ENCODE assay signal across 8 cellular contexts in the genomic region with DNA sequence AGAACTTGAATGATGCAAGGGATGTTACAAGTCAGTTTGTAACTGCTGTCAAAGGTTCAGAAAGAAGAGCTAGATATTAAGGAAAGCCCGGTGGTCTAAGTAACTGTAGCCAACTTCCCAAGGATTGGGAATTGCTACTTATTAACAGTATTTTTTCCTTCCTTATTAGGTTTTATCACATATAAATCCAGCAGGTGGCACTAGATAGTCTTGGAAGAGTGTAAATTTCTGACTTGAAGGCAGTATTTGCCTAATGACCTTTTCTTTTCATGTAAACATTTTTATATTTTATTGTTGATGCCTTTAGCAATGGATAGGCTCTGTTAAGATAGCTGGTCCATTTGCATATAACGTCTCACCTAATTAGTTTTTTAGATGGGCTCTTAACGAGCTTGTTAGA. TPM values are rescaled to one million over a fixed set of nuclear protein-coding genes. Genes with fewer than 3 reads are reported as not detected.
A peak's percentile ranks its signal among the peaks of the same experiment; 100 is the strongest.
DNase-seq lines count a peak whose midpoint lies in the region; ATAC-seq, FAIRE-seq and TF ChIP-seq lines count a peak whose summit lies in the region.

No MANE protein-coding gene starts in this region.

- peaks cover 0 to 14% (median 0%) of the 10 kb centered on the region in 3 donors for H3K4me1 ChIP-seq in gastroesophageal sphincter

- H3K36me3 ChIP-seq in gastroesophageal sphincter: no peaks in the 10 kb centered on the region

- no peak overlapping the region for H3K4me3 ChIP-seq in gastroesophageal sphincter

- peak; percentile 82 for TF ChIP-seq CTCF in 22Rv1 (IDR thresholded peaks at IDR 0.05)
- 0 out of 2 replicates have a peak, but pooled peaks have one; percentile 19 for TF ChIP-seq CTCF in GM12874 (IDR thresholded peaks at IDR 0.05; ENCODE audit: insufficient read depth, low read depth, low read length)
- peak; percentile 27 to 51 (median 40) for TF ChIP-seq CTCF in gastroesophageal sphincter (IDR thresholded peaks at IDR 0.05)

- DNase-seq in OCI-M1 (lab: John Stamatoyannopoulos, UW) (peak; percentile 10), urothelium cell line (ENCODE audit: low spot score) (peak; percentile 31), activated T-cell treated with anti-CD3 and anti-CD28 coated beads for 4 hours (no peak)
- no peak for DNase-seq in activated effector memory CD4-positive, alpha-beta T cell treated with anti-CD3 and anti-CD28 coated beads, Interleukin-2, amount 50 U/mL, for 16 hours

- H3K27me3 ChIP-seq in gastroesophageal sphincter: no peaks in the 10 kb centered on the region

- no peak for FAIRE-seq in urothelium cell line (lab: Jason Lieb, UNC)

- H3K27ac ChIP-seq in 22Rv1 (no peak overlapping the region), gastroesophageal sphincter (no peak overlapping the region)

- 37 to 48% methylated on average over 3 of the region's 3 CpGs for WGBS in gastroesophageal sphincter (ENCODE audit: low coverage in 1 of 2), 2 donors

- ATAC-seq in gastroesophageal sphincter (no peak), GM19023 (IDR thresholded peaks at IDR 0.05; ENCODE audit: unreplicated experiment) (no peak)

- no peak for TF ChIP-seq EP300 in gastroesophageal sphincter (IDR thresholded peaks at IDR 0.05)

- no peaks in the 10 kb centered on the region for H3K9me3 ChIP-seq in gastroesophageal sphincter

- TF ChIP-seq POLR2A in gastroesophageal sphincter (IDR thresholded peaks at IDR 0.05): no peak

RNA-seq across cellular contexts. Expression of gene ANLN, which starts 51.2 kb away (rescaled TPM):
- 10 to 100 TPM in 3 of 4 donors, 1 to 10 TPM in 1; 2.8 to 20.7 (median 13.9) TPM for total RNA-seq in gastroesophageal sphincter

Comparison
In these comparisons a context has a peak if more than half of its experiments do, and no peak if none do; other contexts are left out.
1. CTCF ChIP-seq: peak in every context shown above with its lines; median percentile 82 in 22Rv1; 40 in gastroesophageal sphincter; 19 in GM12874.
2. DNase-seq: peak in OCI-M1 (single experiment) and urothelium cell line (single experiment); none in activated effector memory CD4-positive, alpha-beta T cell treated with anti-CD3 and anti-CD28 coated beads, Interleukin-2, amount 50 U/mL, for 16 hours (single experiment) and activated T-cell treated with anti-CD3 and anti-CD28 coated beads for 4 hours (single experiment).